In the genomic region with DNA sequence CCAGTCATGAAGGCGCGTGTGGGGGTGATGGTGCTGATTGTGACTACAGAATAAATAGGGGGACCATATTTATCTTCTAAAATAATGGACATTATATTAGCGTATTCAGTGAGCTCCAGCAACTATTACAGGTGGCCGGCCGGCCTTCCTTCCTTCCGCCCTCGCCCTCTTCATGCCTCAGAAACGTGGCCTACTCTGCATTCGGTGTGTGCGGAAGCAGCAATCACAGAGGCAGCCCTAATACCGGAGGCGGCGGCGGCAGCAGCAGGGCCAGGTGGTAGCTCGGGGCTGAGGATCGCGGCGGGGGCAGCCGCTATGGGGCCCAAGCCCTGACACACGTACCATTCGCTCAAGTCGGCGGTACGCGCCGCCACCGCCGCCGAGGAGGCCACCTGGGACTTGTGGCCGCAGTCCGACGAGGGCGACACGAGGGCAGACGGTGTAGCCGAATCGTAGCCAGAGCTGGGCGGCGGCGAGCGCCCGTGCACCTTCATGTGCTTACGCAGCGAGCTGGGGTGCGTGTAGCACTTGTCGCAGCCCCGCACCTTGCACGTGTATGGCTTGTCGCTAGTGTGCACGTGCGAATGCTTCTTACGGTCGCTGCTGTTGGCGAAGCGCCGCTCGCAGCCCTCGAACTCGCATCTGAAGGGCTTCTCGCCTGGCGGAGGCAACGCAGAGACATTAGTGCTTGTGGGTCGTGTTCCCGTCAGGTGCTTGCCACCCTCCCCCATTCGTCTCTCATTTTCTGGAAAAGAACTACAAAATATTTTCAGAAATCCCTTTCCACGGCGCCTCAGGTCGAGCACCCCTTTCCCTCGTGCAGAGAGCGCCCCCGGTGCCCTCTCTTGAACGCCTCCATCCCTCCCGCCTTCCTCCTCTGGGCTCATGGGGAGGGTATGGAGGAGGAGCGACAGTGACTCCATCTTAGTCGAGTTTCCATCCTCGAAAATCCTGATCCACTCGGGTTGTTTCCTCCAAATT, we compare ENCODE assay signal across 1 cellular context.
TF ChIP-seq lines count a peak whose summit lies in the region.

No MANE protein-coding gene starts in this region.

TF ChIP-seq in GM23338, 12 proteins besides CTCF, POLR2A, EP300 and RAD21 (continued from another document):
- TF ChIP-seq, protein P1, sequence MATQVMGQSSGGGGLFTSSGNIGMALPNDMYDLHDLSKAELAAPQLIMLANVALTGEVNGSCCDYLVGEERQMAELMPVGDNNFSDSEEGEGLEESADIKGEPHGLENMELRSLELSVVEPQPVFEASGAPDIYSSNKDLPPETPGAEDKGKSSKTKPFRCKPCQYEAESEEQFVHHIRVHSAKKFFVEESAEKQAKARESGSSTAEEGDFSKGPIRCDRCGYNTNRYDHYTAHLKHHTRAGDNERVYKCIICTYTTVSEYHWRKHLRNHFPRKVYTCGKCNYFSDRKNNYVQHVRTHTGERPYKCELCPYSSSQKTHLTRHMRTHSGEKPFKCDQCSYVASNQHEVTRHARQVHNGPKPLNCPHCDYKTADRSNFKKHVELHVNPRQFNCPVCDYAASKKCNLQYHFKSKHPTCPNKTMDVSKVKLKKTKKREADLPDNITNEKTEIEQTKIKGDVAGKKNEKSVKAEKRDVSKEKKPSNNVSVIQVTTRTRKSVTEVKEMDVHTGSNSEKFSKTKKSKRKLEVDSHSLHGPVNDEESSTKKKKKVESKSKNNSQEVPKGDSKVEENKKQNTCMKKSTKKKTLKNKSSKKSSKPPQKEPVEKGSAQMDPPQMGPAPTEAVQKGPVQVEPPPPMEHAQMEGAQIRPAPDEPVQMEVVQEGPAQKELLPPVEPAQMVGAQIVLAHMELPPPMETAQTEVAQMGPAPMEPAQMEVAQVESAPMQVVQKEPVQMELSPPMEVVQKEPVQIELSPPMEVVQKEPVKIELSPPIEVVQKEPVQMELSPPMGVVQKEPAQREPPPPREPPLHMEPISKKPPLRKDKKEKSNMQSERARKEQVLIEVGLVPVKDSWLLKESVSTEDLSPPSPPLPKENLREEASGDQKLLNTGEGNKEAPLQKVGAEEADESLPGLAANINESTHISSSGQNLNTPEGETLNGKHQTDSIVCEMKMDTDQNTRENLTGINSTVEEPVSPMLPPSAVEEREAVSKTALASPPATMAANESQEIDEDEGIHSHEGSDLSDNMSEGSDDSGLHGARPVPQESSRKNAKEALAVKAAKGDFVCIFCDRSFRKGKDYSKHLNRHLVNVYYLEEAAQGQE (IDR thresholded peaks at IDR 0.05; ENCODE audit: unreplicated experiment) = no peak
- TF ChIP-seq POLR2AphosphoS5 (IDR thresholded peaks at IDR 0.05; ENCODE audit: low read depth) = no peak
- TF ChIP-seq ZNF331 (CRISPR knock-in tag; IDR thresholded peaks at IDR 0.05; ENCODE audit: low read depth) = no peak
- no peak for TF ChIP-seq ZNF114 (CRISPR knock-in tag; IDR thresholded peaks at IDR 0.05)
- no peak for TF ChIP-seq NANOG (IDR thresholded peaks at IDR 0.05; ENCODE audit: borderline replicate concordance)
- TF ChIP-seq JUNB (IDR thresholded peaks at IDR 0.05; ENCODE audit: unreplicated experiment) = no peak
- TF ChIP-seq EZH2 (IDR thresholded peaks at IDR 0.05; ENCODE audit: low read depth, unreplicated experiment) = peak; percentile 75
TF ChIP-seq in GM23338: peak in this region for 3.
